Comparison of ENCODE assay signal across 22 cellular contexts in genomic region chr6:137581019-137581707, GRCh38.
DNase-seq lines count a peak whose midpoint lies in the region; ATAC-seq and TF ChIP-seq lines count a peak whose summit lies in the region.
"Had no signal": no experiment of that assay in that cellular context is flagged by ENCODE, and none has a peak within 500 bp of the region (broad histone marks: within the 10 kb centered on the region; RNA-seq: fewer than 3 reads in every experiment).

No MANE protein-coding gene starts in this region.

- intact Hi-C loops in stomach (cut with DNase I; ENCODE audit: low total_unique reads) = no loop called here

- H3K4me2 ChIP-seq in BLaER1 treated with 17β-estradiol and CSF1 and Interleukin-3, amounts not matched to agents 10 nM and 100 nM = peak overlapping the region in 8 of 11 experiments; percentile 9 to 42 (median 34); a peak in 12 of 22 replicates

- H3K27ac ChIP-seq in BLaER1 treated with 17β-estradiol and CSF1 and Interleukin-3, amounts not matched to agents 10 nM and 100 nM = no peak overlapping the region
- H3K27ac ChIP-seq in stomach = no peak overlapping the region
- H3K27ac ChIP-seq: dorsolateral prefrontal cortex, esophagus squamous epithelium, heart right ventricle, tibial nerve had no signal

- DNase-seq in SKM-1 treated with dmso at 0.1 percent for 144 hours (lab: John Stamatoyannopoulos, UW; ENCODE audit: unreplicated experiment) (peak; percentile 41), NCI-H748 (lab: John Stamatoyannopoulos, UW; ENCODE audit: unreplicated experiment) (no peak), stomach (no peak)
- DNase-seq in stimulated activated CD4-positive, alpha-beta T cell treated with anti-CD3 and anti-CD28 coated beads, Interleukin-4, amount 100 ng/mL, for 1 hour = no peak
- DNase-seq in stimulated activated naive CD4-positive, alpha-beta T cell treated with Interleukin-2 at 50 U/mL for 16 hours (lab: John Stamatoyannopoulos, UW) = no peak
- DNase-seq: activated CD4-positive, alpha-beta T cell treated with anti-CD3 and anti-CD28 coated beads, Interleukin-2, amount 50 U/mL, for 4 hours; activated T-cell treated with anti-CD3 and anti-CD28 coated beads, Interleukin-2, amount 50 U/mL, for 24 hours; CD8-positive, alpha-beta memory T cell; dorsolateral prefrontal cortex; esophagus squamous epithelium; heart right ventricle; kidney; mucosa of descending colon; NCI-H187 treated with DMSO at 0.1 percent for 48 hours; NCI-H510A treated with DMSO at 0.1 percent for 48 hours; nucleus accumbens; stimulated activated CD4-positive, alpha-beta T cell treated with anti-CD3 and anti-CD28 coated beads, Interleukin-4, amount 100 ng/mL, for 24 hours had no signal

- peak; percentile 63 for ATAC-seq in GM19395 (IDR thresholded peaks at IDR 0.05; ENCODE audit: unreplicated experiment)
- ATAC-seq in HG03175 (IDR thresholded peaks at IDR 0.05; ENCODE audit: unreplicated experiment) = peak; percentile 75
- ATAC-seq: heart right ventricle, mucosa of descending colon, sciatic nerve had no signal

- H3K27me3 ChIP-seq in BLaER1 treated with 17β-estradiol and CSF1 and Interleukin-3, amounts not matched to agents 10 nM and 100 nM = no peaks in the 10 kb centered on the region
- H3K27me3 ChIP-seq in stomach = no peaks in the 10 kb centered on the region
- H3K27me3 ChIP-seq: esophagus squamous epithelium, tibial nerve had no signal

- TF ChIP-seq POLR2A in stomach (IDR thresholded peaks at IDR 0.05) = no peak

- TF ChIP-seq EP300 in stomach (IDR thresholded peaks at IDR 0.05) = no peak

- no peak overlapping the region for H3K4me3 ChIP-seq in BLaER1 treated with 17β-estradiol and CSF1 and Interleukin-3, amounts not matched to agents 10 nM and 100 nM
- no peak overlapping the region for H3K4me3 ChIP-seq in stomach
- H3K4me3 ChIP-seq: dorsolateral prefrontal cortex, esophagus squamous epithelium, heart right ventricle, mucosa of descending colon, tibial nerve had no signal

- H3K36me3 ChIP-seq in BLaER1 treated with 17β-estradiol and CSF1 and Interleukin-3, amounts not matched to agents 10 nM and 100 nM = no peaks in the 10 kb centered on the region
- H3K36me3 ChIP-seq in stomach = no peaks in the 10 kb centered on the region
- H3K36me3 ChIP-seq: esophagus squamous epithelium, heart right ventricle, tibial nerve had no signal

- H3K9ac ChIP-seq in BLaER1 treated with 17β-estradiol and CSF1 and Interleukin-3, amounts not matched to agents 10 nM and 100 nM = no peak overlapping the region

- H4K20me1 ChIP-seq in BLaER1 treated with 17β-estradiol and CSF1 and Interleukin-3, amounts not matched to agents 10 nM and 100 nM = no peaks in the 10 kb centered on the region

- no peak for TF ChIP-seq CTCF in stomach (IDR thresholded peaks at IDR 0.05)

- peaks cover 6 to 13% (median 11%) of the 10 kb centered on the region in 10 experiments; a peak in 17 of 20 replicates for H3K4me1 ChIP-seq in BLaER1 treated with 17β-estradiol and CSF1 and Interleukin-3, amounts not matched to agents 10 nM and 100 nM
- peaks cover 0 to 6% (median 0%) of the 10 kb centered on the region in 4 donors for H3K4me1 ChIP-seq in stomach
- H3K4me1 ChIP-seq: heart right ventricle, tibial nerve had no signal

- H3K9me3 ChIP-seq in BLaER1 treated with 17β-estradiol and CSF1 and Interleukin-3, amounts not matched to agents 10 nM and 100 nM (replicated peaks in 1 of 11) = no peaks in the 10 kb centered on the region
- peaks cover 0 to 4% (median 0%) of the 10 kb centered on the region in 4 donors for H3K9me3 ChIP-seq in stomach
- H3K9me3 ChIP-seq: esophagus squamous epithelium, mucosa of descending colon, tibial nerve had no signal

- 59 to 78% (median 75%) methylated on average over 3 of the region's 3 CpGs for WGBS in stomach, 5 donors
